Comparison of ENCODE assay signal across 22 cellular contexts in the genomic region with DNA sequence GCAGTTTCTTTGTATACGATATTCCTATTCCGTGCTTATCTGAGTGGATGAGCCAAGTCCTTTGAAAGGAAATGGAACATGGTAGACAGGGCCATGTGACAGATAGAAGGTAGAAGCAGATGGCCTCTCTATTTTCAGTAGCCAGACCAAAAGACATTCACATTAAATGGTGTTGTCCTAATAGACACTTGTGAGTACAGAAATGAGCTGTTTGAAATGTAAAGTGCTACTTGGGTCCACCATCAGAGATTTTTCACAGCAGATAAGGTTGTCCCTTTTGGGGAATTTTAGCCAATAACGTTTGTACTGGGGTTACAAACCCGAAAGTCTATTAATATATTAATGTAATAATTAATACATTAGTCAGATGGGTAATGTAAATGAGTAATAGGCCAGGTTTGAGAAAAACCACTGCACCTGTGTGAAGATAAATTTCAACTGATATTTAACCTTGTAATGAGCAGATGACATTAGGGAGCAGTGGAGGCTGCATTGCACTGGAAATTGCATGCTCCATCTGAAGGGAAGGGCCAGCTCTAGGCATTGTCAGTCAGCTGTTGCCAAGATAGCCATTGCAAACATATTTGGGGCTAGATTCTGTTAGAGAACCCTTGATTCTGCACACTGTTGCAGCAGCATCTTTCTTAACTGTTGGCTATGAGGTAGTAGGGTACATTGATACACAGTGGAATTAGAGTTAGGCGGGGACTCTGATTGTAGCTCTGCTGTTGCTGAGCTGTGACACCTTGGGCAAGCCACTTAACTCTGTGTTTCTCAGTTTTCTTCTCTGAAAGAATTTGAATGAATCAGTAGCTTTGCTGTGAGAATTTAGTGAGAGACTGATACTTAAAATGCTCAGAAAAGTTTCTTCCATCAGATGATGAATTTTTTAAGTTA. TPM values are rescaled to one million over a fixed set of nuclear protein-coding genes. Genes with fewer than 3 reads are reported as not detected.
DNase-seq lines count a peak whose midpoint lies in the region; ATAC-seq, FAIRE-seq and TF ChIP-seq lines count a peak whose summit lies in the region.
"Had no signal": no experiment of that assay in that cellular context is flagged by ENCODE, and none has a peak within 500 bp of the region (broad histone marks: within the 10 kb centered on the region; RNA-seq: fewer than 3 reads in every experiment).

No MANE protein-coding gene starts in this region.

- 60% methylated on average over 5 of the region's 5 CpGs for WGBS in GM12878 (ENCODE audit: insufficient coverage, insufficient replicate concordance, low lambda C conversion rate, missing lambda C conversion rate)

- no peaks in the 10 kb centered on the region for H3K9me3 ChIP-seq in GM12878 (replicated peaks; ENCODE audit: control insufficient read depth, insufficient read depth, low read length)
- H3K9me3 ChIP-seq: lower lobe of right lung, pancreas had no signal

- H3K27me3 Mint-ChIP-seq in activated CD8-positive, alpha-beta memory T cell treated with anti-CD3 and anti-CD28 coated beads, Interleukin-2, amount 10 ng/mL, durations not matched to agents 7 days and 5 days, result no peaks in the 10 kb centered on the region

- H3K27ac ChIP-seq in GM12878 (ENCODE audit: control insufficient read depth, insufficient read depth), result no peak overlapping the region
- no peak overlapping the region for H3K27ac ChIP-seq in brain microvascular endothelial cell
- H3K27ac ChIP-seq: GM23248, lower lobe of right lung, pancreas, SK-N-MC had no signal

- H3K36me3 ChIP-seq in GM12878 (ENCODE audit: control insufficient read depth in 2 of 2, insufficient read depth in 2 of 2, low read length in 1 of 2) (no peaks in the 10 kb centered on the region; a peak in 2 of 4 replicates), brain microvascular endothelial cell (replicated peaks) (no peaks in the 10 kb centered on the region)
- H3K36me3 ChIP-seq: lower lobe of right lung, pancreas had no signal

- H3K4me3 ChIP-seq in GM12878 (no peak overlapping the region), brain microvascular endothelial cell (ENCODE audit: low read depth, low read length) (no peak overlapping the region)
- H3K4me3 ChIP-seq: GM23248, lower lobe of right lung, pancreas, SK-N-MC had no signal

- DNase-seq in GM12878 (ENCODE audit: low read depth, low spot score) (peak; percentile 28), putamen (ENCODE audit: low spot score) (no peak), brain microvascular endothelial cell (no peak)
- no peak for DNase-seq in activated CD8-positive, alpha-beta memory T cell treated with anti-CD3 and anti-CD28 coated beads, Interleukin-2, amount 10 ng/mL, durations not matched to agents 7 days and 5 days
- DNase-seq: activated CD4-positive, alpha-beta T cell treated with anti-CD3 and anti-CD28 coated beads for 1 hour; activated effector memory CD4-positive, alpha-beta T cell treated with anti-CD3 and anti-CD28 coated beads, Interleukin-2, amount 50 U/mL, for 16 hours; amygdala; CD8-positive, alpha-beta memory T cell; DND-41; GM23248; Kasumi-1; lower lobe of right lung; NCI-H2171 treated with DMSO at 0.1 percent for 48 hours; pancreas; stimulated activated CD4-positive, alpha-beta T cell treated with anti-CD3 and anti-CD28 coated beads, Interleukin-4, amount 100 ng/mL, for 24 hours; T1000 had no signal

- H3K4me2 ChIP-seq in GM12878 (ENCODE audit: control insufficient read depth, insufficient read depth), result no peak overlapping the region

- H3K4me1 Mint-ChIP-seq in activated CD8-positive, alpha-beta memory T cell treated with anti-CD3 and anti-CD28 coated beads, Interleukin-2, amount 10 ng/mL, durations not matched to agents 7 days and 5 days, result peaks cover 11% of the 10 kb centered on the region
- H3K4me1 Mint-ChIP-seq: CD8-positive, alpha-beta memory T cell had no signal

- H3K27me3 ChIP-seq in GM12878 (replicated peaks in 1 of 2; ENCODE audit: control insufficient read depth in 2 of 2, insufficient read depth in 2 of 2, low read length in 1 of 2) (no peaks in the 10 kb centered on the region), brain microvascular endothelial cell (replicated peaks) (no peaks in the 10 kb centered on the region)
- H3K27me3 ChIP-seq: pancreas had no signal

- H3K4me1 ChIP-seq in GM12878 (ENCODE audit: control insufficient read depth, insufficient read depth, low read length), result no peaks in the 10 kb centered on the region
- H3K4me1 ChIP-seq: lower lobe of right lung, pancreas had no signal

- no peak for FAIRE-seq in GM12878 (lab: Jason Lieb, UNC)
- FAIRE-seq: HTR-8/SVneo, pancreas had no signal

- no peaks in the 10 kb centered on the region for H3K79me2 ChIP-seq in GM12878 (ENCODE audit: control insufficient read depth, insufficient read depth, low read length)

- TF ChIP-seq EP300 in GM12878 (IDR thresholded peaks at IDR 0.05; ENCODE audit: borderline replicate concordance in 1 of 2, control insufficient read depth in 1 of 2, low read depth in 2 of 2, low read length in 2 of 2), result no peak

- ATAC-seq in GM19025 (IDR thresholded peaks at IDR 0.05; ENCODE audit: low read depth, unreplicated experiment), result peak; percentile 60
- peak; percentile 60 for ATAC-seq in GM21737 (IDR thresholded peaks at IDR 0.05; ENCODE audit: unreplicated experiment)
- peak; percentile 53 for ATAC-seq in HG03066 (IDR thresholded peaks at IDR 0.05; ENCODE audit: low read depth, unreplicated experiment)
- peak; percentile 68 for ATAC-seq in GM12878
- no peak for ATAC-seq in activated CD8-positive, alpha-beta memory T cell treated with anti-CD3 and anti-CD28 coated beads, Interleukin-2, amount 10 ng/mL, durations not matched to agents 7 days and 5 days
- ATAC-seq: lower lobe of right lung, Panc1, pancreas had no signal

- TF ChIP-seq RAD21 in GM12878 (IDR thresholded peaks at IDR 0.05; ENCODE audit: insufficient read depth, low read depth, low read length), result no peak

- H2AFZ ChIP-seq in GM12878 (ENCODE audit: control insufficient read depth, low read depth, low read length), result no peak overlapping the region
- H2AFZ ChIP-seq: GM23248 had no signal

- SMC1A ChIA-PET in GM12878 (lab: Charles Lee; ENCODE audit: uncharacterized antibody, unreplicated experiment), result interaction anchor here (0.6 to 1.6 kb wide), 3 partner anchors 12 to 34 kb away, joined by 3 to 10 read pairs (median 3); no protein-coding TSS in a partner anchor

- POLR2A ChIA-PET in GM12878 (lab: Charles Lee), result interaction anchor here (0.9 to 1.1 kb wide), 2 partner anchors 9 to 11 kb away, joined by 3 read pairs; no protein-coding TSS in a partner anchor

- no peak for TF ChIP-seq POLR2A in GM12878 (IDR thresholded peaks at IDR 0.05; ENCODE audit: low read depth, low read length)

- TF ChIP-seq CTCF in GM12878 (IDR thresholded peaks at IDR 0.05 in 2 of 3, conservative IDR thresholded peaks at IDR 0.05 in 1 of 3; ENCODE audit: control insufficient read depth in 2 of 3, extremely low read depth in 1 of 3, insufficient read depth in 1 of 3, low read depth in 3 of 3, low read length in 3 of 3) (no peak), brain microvascular endothelial cell (IDR thresholded peaks at IDR 0.05; ENCODE audit: low read depth, low read length, missing control alignments) (no peak)

- CTCF ChIA-PET in GM12878 (lab: Yijun Ruan, JAX), result interaction anchor here (1.6 kb wide), 1 partner anchor 358 kb away, joined by 4 read pairs; no protein-coding TSS in a partner anchor
- CTCF ChIA-PET in activated CD8-positive, alpha-beta memory T cell treated with anti-CD3 and anti-CD28 coated beads, Interleukin-2, amount 10 ng/mL, durations not matched to agents 7 days and 5 days (lab: Charles Lee), result no interaction called here

- no peak overlapping the region for H3K4me3 Mint-ChIP-seq in activated CD8-positive, alpha-beta memory T cell treated with anti-CD3 and anti-CD28 coated beads, Interleukin-2, amount 10 ng/mL, durations not matched to agents 7 days and 5 days
- H3K4me3 Mint-ChIP-seq: CD8-positive, alpha-beta memory T cell had no signal

- H3K9ac ChIP-seq in GM12878 (ENCODE audit: control insufficient read depth, insufficient read depth, low read length), result no peak overlapping the region
- H3K9ac ChIP-seq: GM23248 had no signal

- RAD21 ChIA-PET in GM12878 (lab: Charles Lee; ENCODE audit: unreplicated experiment), result interaction anchor here (0.7 to 1.9 kb wide), 4 partner anchors 12 to 92 kb away, joined by 3 to 6 read pairs (median 5); no protein-coding TSS in a partner anchor

- no peaks in the 10 kb centered on the region for H3K9me3 Mint-ChIP-seq in activated CD8-positive, alpha-beta memory T cell treated with anti-CD3 and anti-CD28 coated beads, Interleukin-2, amount 10 ng/mL, durations not matched to agents 7 days and 5 days (ENCODE audit: low read depth)
- H3K9me3 Mint-ChIP-seq: CD8-positive, alpha-beta memory T cell had no signal

- H4K20me1 ChIP-seq in GM12878 (ENCODE audit: control insufficient read depth, insufficient read depth), result no peaks in the 10 kb centered on the region

- intact Hi-C loops in GM12878 (cut with micrococcal nuclease; ENCODE audit: unreplicated experiment), result loop anchor here (5.0 kb wide), 1 partner anchor 357 kb away; no protein-coding TSS in a partner anchor

- H3K27ac Mint-ChIP-seq in activated CD8-positive, alpha-beta memory T cell treated with anti-CD3 and anti-CD28 coated beads, Interleukin-2, amount 10 ng/mL, durations not matched to agents 7 days and 5 days, result no peak overlapping the region
- H3K27ac Mint-ChIP-seq: CD8-positive, alpha-beta memory T cell had no signal

- in situ Hi-C loops in GM12878 (cut with MboI) (no loop called here), brain microvascular endothelial cell (cut with HindIII; ENCODE audit: low pct_ligation_motif_present, low sequenced_read_pairs) (no loop called here)

- BruUV-seq in GM12878 (replicated peaks; lab: Mats Ljungman, UMichigan), result no TSS peak

- H3K36me3 Mint-ChIP-seq in activated CD8-positive, alpha-beta memory T cell treated with anti-CD3 and anti-CD28 coated beads, Interleukin-2, amount 10 ng/mL, durations not matched to agents 7 days and 5 days, result peaks cover 7% of the 10 kb centered on the region

RNA-seq across cellular contexts. Expression of a gene that starts 43.8 kb away (rescaled TPM):
- total RNA-seq in GM12878 (2013; cell fraction: nucleolus; rRNA removed), result 27.9 and 29.7 TPM in 2 replicates
- total RNA-seq in GM12878 (2014; rRNA removed) (5.7 and 6.7 TPM in 2 replicates), GM12878 (2014; rRNA removed; fragmentation: Illumina TruSeq; extraction: Trizol) (7.5 and 8.7 TPM in 2 replicates), GM12878 (2021) (7.3 and 11.9 TPM in 2 replicates)
- polyA plus RNA-seq in GM12878 (2011; ENCODE audit: low read depth), result 5.9 TPM
- polyA plus RNA-seq in GM12878 (2011; rRNA removed) (11.5 and 14.5 TPM in 2 replicates), GM12878 (2014; fragmentation: Illumina TruSeq; extraction: Trizol) (6.6 and 7.6 TPM in 2 replicates), GM12878 (2014; fragmentation: Nextera tagmentation; extraction: Ambion mirVana) (1 to 10 TPM; 9.1 to 9.5 TPM), GM12878 (2014; rRNA removed) (5.0 and 6.3 TPM in 2 replicates), GM12878 (2016; fragmentation: Nextera tagmentation; extraction: Ambion mirVana) (1 to 10 TPM; 6.2 to 7.6 TPM)
- 9.1 and 9.5 TPM in 2 replicates for polyA plus RNA-seq in GM12878 (2011; cell fraction: cytosol; rRNA removed)
- 7.1 and 10.0 TPM in 2 replicates for polyA plus RNA-seq in GM12878 (2011; cell fraction: nucleus; rRNA removed)
- 4.7 and 7.0 TPM in 2 replicates for polyA plus RNA-seq in GM12878 (2012)
- polyA minus RNA-seq in GM12878 (2011; rRNA and poly(A)+ RNA removed), result 24.3 and 27.8 TPM in 2 replicates
- polyA minus RNA-seq in GM12878 (2011; cell fraction: cytosol; rRNA and poly(A)+ RNA removed), result 3.0 and 5.3 TPM in 2 replicates
- polyA minus RNA-seq in GM12878 (2011; cell fraction: nucleus; rRNA and poly(A)+ RNA removed), result 28.2 and 31.9 TPM in 2 replicates
- 10 to 100 TPM; 15.8 to 16.7 TPM for total RNA-seq in activated CD8-positive, alpha-beta memory T cell treated with anti-CD3 and anti-CD28 coated beads, Interleukin-2, amount 10 ng/mL, durations not matched to agents 7 days and 5 days
